In genomic region chr4:781493-782216, GRCh38 we compare ENCODE assay signal across 8 cellular contexts. TPM values are rescaled to one million over a fixed set of nuclear protein-coding genes. Genes with fewer than 3 reads are reported as not detected.
DNase-seq lines count a peak whose midpoint lies in the region; ATAC-seq and TF ChIP-seq lines count a peak whose summit lies in the region.

No MANE protein-coding gene starts in this region.

- peak; percentile 95 for DNase-seq in NCI-H146 treated with DMSO at 0.1 percent for 48 hours (lab: John Stamatoyannopoulos, UW; ENCODE audit: unreplicated experiment)
- DNase-seq in T-helper 1 cell, result peak; percentile 96 to 100 (median 97)
- peak; percentile 97 for DNase-seq in amniotic stem cell (lab: John Stamatoyannopoulos, UW)
- DNase-seq in heart right ventricle, result peak; percentile 99
- peak; percentile 99 for DNase-seq in pons (ENCODE audit: low spot score)
- peak; percentile 100 for DNase-seq in type B pancreatic cell (ENCODE audit: extremely low spot score, unreplicated experiment)

- peak overlapping the region; percentile 90 to 100 (median 96) for H3K4me3 ChIP-seq in heart right ventricle

- no peaks in the 10 kb centered on the region for H3K9me3 Mint-ChIP-seq in type B pancreatic cell

- peak overlapping the region; percentile 97 for H3K27ac Mint-ChIP-seq in type B pancreatic cell

- no peaks in the 10 kb centered on the region for H3K9me3 ChIP-seq in heart right ventricle

- H3K4me1 ChIP-seq in heart right ventricle, result peaks cover 14 to 70% (median 52%) of the 10 kb centered on the region in 9 donors

- peaks cover 4 to 25% (median 23%) of the 10 kb centered on the region in 7 donors for H3K27me3 ChIP-seq in heart right ventricle

- peak; percentile 92 for TF ChIP-seq POLR2A in GM15510 (IDR thresholded peaks at IDR 0.05; ENCODE audit: borderline replicate concordance, extremely low read depth, insufficient read length)

- H3K36me3 Mint-ChIP-seq in type B pancreatic cell, result peaks cover 29% of the 10 kb centered on the region

- peaks cover 0 to 37% (median 12%) of the 10 kb centered on the region in 9 donors for H3K36me3 ChIP-seq in heart right ventricle

- TF ChIP-seq CTCF in heart right ventricle (IDR thresholded peaks at IDR 0.05), result no peak
- TF ChIP-seq CTCF in type B pancreatic cell (conservative IDR thresholded peaks at IDR 0.05), result no peak

- H3K4me3 Mint-ChIP-seq in type B pancreatic cell, result peak overlapping the region; percentile 93

- H3K27ac ChIP-seq in heart right ventricle, result peak overlapping the region; percentile 76 to 98 (median 96)

- ATAC-seq in HG02884 (IDR thresholded peaks at IDR 0.05; ENCODE audit: unreplicated experiment) (peak; percentile 95), heart right ventricle (peak; percentile 96 to 99 (median 98))

- WGBS in heart right ventricle, 2 donors, result 1% methylated on average over 57 of the region's 57 CpGs

- peaks cover 18% of the 10 kb centered on the region for H3K4me1 Mint-ChIP-seq in type B pancreatic cell (ENCODE audit: unreplicated experiment)

- intact Hi-C loops in heart right ventricle (cut with DNase I), result loop anchor here in 2 of 10 donors (5.0 to 10.0 kb wide), 2 partner anchors 151 to 153 kb away; partner anchors contain the start of genes GAK (in 2 of the 2) and TMEM175 (in 2 of the 2)

- peaks cover 15% of the 10 kb centered on the region for H3K27me3 Mint-ChIP-seq in type B pancreatic cell

RNA-seq across cellular contexts. Expression of gene CPLX1, which starts 44.3 kb away (rescaled TPM):
- 1 to 10 TPM; 1.5 to 4.8 (median 2.2) TPM for total RNA-seq in heart right ventricle
- polyA plus RNA-seq in heart right ventricle, result 10 to 100 TPM in 1 of 2 donors, 1 to 10 TPM in 1; 2.1 to 10.8 TPM
- total RNA-seq in type B pancreatic cell (ENCODE audit: low replicate concordance), result 3.7 and 5.6 TPM in 2 replicates

Comparison
In these comparisons a context has a peak if more than half of its experiments do, and no peak if none do; other contexts are left out.
1. Peak in every context shown above with its lines: DNase-seq, ATAC-seq, H3K4me3 ChIP-seq and H3K27ac ChIP-seq.